24 cellular contexts compared by ENCODE assay signal in the genomic region with DNA sequence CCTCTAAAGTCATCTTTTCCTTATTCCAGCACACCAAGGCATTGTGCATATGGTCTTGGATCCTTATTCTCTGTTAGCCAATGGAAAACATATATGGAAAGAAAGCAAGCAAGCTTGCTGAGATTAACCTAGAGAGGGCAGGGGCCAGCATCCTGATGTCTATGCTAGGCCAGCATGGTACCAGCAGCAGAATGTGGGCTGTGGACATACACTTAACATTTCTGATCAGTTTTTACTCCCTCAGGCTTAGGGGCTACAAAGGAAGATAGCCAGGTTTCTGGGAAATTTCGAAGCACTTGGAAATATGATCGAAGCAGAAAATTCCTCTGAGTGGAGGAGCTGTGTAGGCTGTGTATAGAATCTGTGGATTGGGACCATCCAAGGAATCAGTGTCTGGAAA.
A peak's percentile ranks its signal among the peaks of the same experiment; 100 is the strongest.
DNase-seq lines count a peak whose midpoint lies in the region; ATAC-seq, FAIRE-seq and TF ChIP-seq lines count a peak whose summit lies in the region.
"Had no signal": no experiment of that assay in that cellular context is flagged by ENCODE, and none has a peak within 500 bp of the region (broad histone marks: within the 10 kb centered on the region; RNA-seq: fewer than 3 reads in every experiment).

No MANE protein-coding gene starts in this region.

- in situ Hi-C loops in transverse colon (cut with MboI; ENCODE audit: low pct_ligation_motif_present in 1 of 4, low pct_unique_long_range_greater_than_20kb in 1 of 4, low sequenced_read_pairs in 3 of 4): loop anchor here in 1 of 4 donors (25.0 kb wide), 1 partner anchor 110 kb away; the partner anchor contains the start of gene DCPS

- H3K4me1 ChIP-seq in right atrium auricular region (peaks cover 0 to 79% of the 10 kb centered on the region in 2 donors), BLaER1 (peaks cover 95% of the 10 kb centered on the region), mucosa of rectum (ENCODE audit: control insufficient read depth in 2 of 2, insufficient read depth in 2 of 2, low read length in 2 of 2) (peaks cover 40 to 72% of the 10 kb centered on the region in 2 donors), transverse colon (peaks cover 20 to 52% (median 23%) of the 10 kb centered on the region in 4 donors)
- H3K4me1 ChIP-seq: A549 had no signal

- no peaks in the 10 kb centered on the region for H4K20me1 ChIP-seq in BLaER1

- no peak for TF ChIP-seq EP300 in transverse colon (IDR thresholded peaks at IDR 0.05; ENCODE audit: low read depth)

- H3K4me3 ChIP-seq in right atrium auricular region: no peak overlapping the region
- H3K4me3 ChIP-seq in BLaER1: no peak overlapping the region
- no peak overlapping the region for H3K4me3 ChIP-seq in mucosa of rectum (ENCODE audit: low read length in 2 of 2)
- H3K4me3 ChIP-seq in transverse colon: no peak overlapping the region
- H3K4me3 ChIP-seq: A549, GM23248 had no signal

- FAIRE-seq in GM19239 (lab: Jason Lieb, UNC): no peak
- FAIRE-seq: A549, GM12891, GM18507, H1 had no signal

- no peak for ATAC-seq in Right ventricle myocardium superior (ENCODE audit: poor library complexity)
- ATAC-seq: A549, HCT116 had no signal

- no peaks in the 10 kb centered on the region for H3K27me3 ChIP-seq in right atrium auricular region
- no peaks in the 10 kb centered on the region for H3K27me3 ChIP-seq in BLaER1
- H3K27me3 ChIP-seq in mucosa of rectum (ENCODE audit: control insufficient read depth in 2 of 2, insufficient read depth in 2 of 2, low read length in 2 of 2): no peaks in the 10 kb centered on the region
- H3K27me3 ChIP-seq in transverse colon: no peaks in the 10 kb centered on the region

- H3K9ac ChIP-seq in BLaER1 (no peak overlapping the region), mucosa of rectum (ENCODE audit: low read depth in 1 of 2, low read length in 2 of 2) (peak overlapping the region in 1 of 2 donors; percentile 14)
- H3K9ac ChIP-seq: GM23248 had no signal

- TF ChIP-seq CTCF in right atrium auricular region (IDR thresholded peaks at IDR 0.05) (no peak), transverse colon (IDR thresholded peaks at IDR 0.05) (no peak)

- H3K36me3 ChIP-seq in right atrium auricular region (no peaks in the 10 kb centered on the region), BLaER1 (no peaks in the 10 kb centered on the region), mucosa of rectum (ENCODE audit: control insufficient read depth in 2 of 2, insufficient read depth in 2 of 2, low read length in 2 of 2) (no peaks in the 10 kb centered on the region), transverse colon (no peaks in the 10 kb centered on the region)

- TF ChIP-seq POLR2A in transverse colon (IDR thresholded peaks at IDR 0.05): no peak

- WGBS in transverse colon (ENCODE audit: low coverage in 1 of 2), 2 donors: 67 to 79% methylated on average over 2 of the region's 2 CpGs

- peak overlapping the region; percentile 84 to 92 for H3K27ac ChIP-seq in right atrium auricular region
- no peak overlapping the region; the same call in 1 of the 2 replicates for H3K27ac ChIP-seq in BLaER1
- H3K27ac ChIP-seq in mucosa of rectum (ENCODE audit: low read depth in 2 of 2, low read length in 2 of 2): peak overlapping the region; percentile 81 to 93
- peak overlapping the region in 3 of 4 donors; percentile 63 to 77 (median 65) for H3K27ac ChIP-seq in transverse colon
- H3K27ac ChIP-seq: A549, GM23248 had no signal

- no peak for DNase-seq in right atrium auricular region (ENCODE audit: low spot score)
- no peak for DNase-seq in Right ventricle myocardium superior
- DNase-seq in transverse colon: no peak
- DNase-seq in posterior vena cava (ENCODE audit: low spot score): no peak
- no peak for DNase-seq in GM19239 (ENCODE audit: insufficient read length, low spot score)
- DNase-seq: 8988T; ACHN; AML-193; C1 segment of cervical spinal cord; Calu3; CD4-positive, alpha-beta memory T cell; COR-L47; DMS53; DMS79 treated with DMSO at 0.1 percent for 48 hours; GF-D8; GM23248; H7 had no signal

- H3K9me3 ChIP-seq in right atrium auricular region (no peaks in the 10 kb centered on the region), BLaER1 (no peaks in the 10 kb centered on the region), mucosa of rectum (ENCODE audit: control insufficient read depth in 2 of 2, low read length in 2 of 2) (no peaks in the 10 kb centered on the region), transverse colon (no peaks in the 10 kb centered on the region)
- H3K9me3 ChIP-seq: A549 had no signal

- H3K4me2 ChIP-seq in BLaER1: peak overlapping the region; percentile 86
- H3K4me2 ChIP-seq: A549 had no signal

- intact Hi-C loops in Right ventricle myocardium superior (cut with DNase I): loop anchor here (10.0 kb wide), 1 partner anchor 62 kb away; no protein-coding TSS in a partner anchor
- intact Hi-C loops in transverse colon (cut with DNase I; ENCODE audit: low total_unique reads): no loop called here
- intact Hi-C loops in posterior vena cava (cut with DNase I): loop anchor here in 1 of 2 donors (5.0 kb wide), 1 partner anchor 110 kb away; no protein-coding TSS in a partner anchor
